21 cellular contexts compared by ENCODE assay signal in genomic region chr4:10354225-10354624, GRCh38.
DNase-seq lines count a peak whose midpoint lies in the region; ATAC-seq, FAIRE-seq and TF ChIP-seq lines count a peak whose summit lies in the region.
"Had no signal": no experiment of that assay in that cellular context is flagged by ENCODE, and none has a peak within 500 bp of the region (broad histone marks: within the 10 kb centered on the region; RNA-seq: fewer than 3 reads in every experiment).

No MANE protein-coding gene starts in this region.

- H3K9me3 ChIP-seq in K562 (replicated peaks; ENCODE audit: control insufficient read depth, insufficient read depth, low read depth, low read length) = no peaks in the 10 kb centered on the region
- H3K9me3 ChIP-seq in trophoblast cell (ENCODE audit: insufficient read depth, low read depth, low read length) = no peaks in the 10 kb centered on the region
- H3K9me3 ChIP-seq in smooth muscle cell (replicated peaks; ENCODE audit: low read depth) = peaks cover 3% of the 10 kb centered on the region
- H3K9me3 ChIP-seq: HAP-1, SJCRH30 had no signal

- no peak overlapping the region for H3K4me2 ChIP-seq in K562 (ENCODE audit: insufficient read depth, low read length)
- H3K4me2 ChIP-seq in trophoblast cell (ENCODE audit: low read length) = no peak overlapping the region
- no peak overlapping the region for H3K4me2 ChIP-seq in smooth muscle cell
- H3K4me2 ChIP-seq: KMS-11, PC-9 had no signal

- peak overlapping the region; percentile 18 for H2BK5ac ChIP-seq in trophoblast cell (ENCODE audit: low read depth, low read length, poor library complexity)

- H3K9me1 ChIP-seq in K562 (ENCODE audit: control insufficient read depth, insufficient read depth, low read length) = no peaks in the 10 kb centered on the region

- H4K91ac ChIP-seq in trophoblast cell (ENCODE audit: low read depth, low read length) = peak overlapping the region; percentile 91

- peak overlapping the region; percentile 99 for H2BK12ac ChIP-seq in trophoblast cell (ENCODE audit: low read length)

- H4K8ac ChIP-seq in trophoblast cell (ENCODE audit: low read depth, low read length) = no peak overlapping the region

- peaks cover 21% of the 10 kb centered on the region for H3K79me1 ChIP-seq in trophoblast cell (ENCODE audit: low read length)

- H3K4me3 Mint-ChIP-seq in activated T-cell treated with anti-CD3 and anti-CD28 coated beads, Interleukin-2, amount 50 U/mL, for 4 hours = no peak overlapping the region
- H3K4me3 Mint-ChIP-seq: CD8-positive, alpha-beta T cell had no signal

- BruUV-seq in K562 (replicated peaks; lab: Mats Ljungman, UMichigan) = no TSS peak

- H3K4me1 ChIP-seq in K562 (replicated peaks in 1 of 2; ENCODE audit: control insufficient read depth in 2 of 2, insufficient read depth in 2 of 2, low read length in 2 of 2) (peaks cover 5 to 6% of the 10 kb centered on the region in 2 experiments; a peak in 2 of 5 replicates), trophoblast cell (ENCODE audit: control insufficient read depth in 1 of 2, insufficient read depth in 2 of 2, low read length in 2 of 2) (peaks cover 7 to 15% of the 10 kb centered on the region in 2 experiments), smooth muscle cell (ENCODE audit: low read depth) (no peaks in the 10 kb centered on the region)
- H3K4me1 ChIP-seq: HAP-1 had no signal

- POLR2A ChIA-PET in K562 (lab: Yijun Ruan, JAX) = interaction anchor here (0.7 kb wide), 1 partner anchor 475 kb away, joined by 3 read pairs; no protein-coding TSS in a partner anchor

- peak overlapping the region; percentile 20 for H3K4ac ChIP-seq in trophoblast cell (ENCODE audit: low read depth, low read length)

- ATAC-seq in K562 = no peak; the same call in 1 of the 3 replicates
- no peak for ATAC-seq in activated T-cell treated with anti-CD3 and anti-CD28 coated beads, Interleukin-2, amount 50 U/mL, for 4 hours
- ATAC-seq: CD8-positive, alpha-beta T cell had no signal

- H2AFZ ChIP-seq in K562 (ENCODE audit: low read depth, low read length) (no peak overlapping the region), trophoblast cell (ENCODE audit: insufficient read depth, low read length, poor library complexity) (no peak overlapping the region), smooth muscle cell (ENCODE audit: low read depth) (no peak overlapping the region)
- H2AFZ ChIP-seq: GM23248, PC-9 had no signal

- no peak for TF ChIP-seq EP300 in K562 (IDR thresholded peaks at IDR 0.05; ENCODE audit: low read length)

- no peaks in the 10 kb centered on the region for H3K36me3 Mint-ChIP-seq in activated T-cell treated with anti-CD3 and anti-CD28 coated beads, Interleukin-2, amount 50 U/mL, for 4 hours (ENCODE audit: insufficient read depth)
- H3K36me3 Mint-ChIP-seq: CD8-positive, alpha-beta T cell had no signal

- DNase-seq in NCI-H2029 (lab: John Stamatoyannopoulos, UW) (peak; percentile 8), NCI-H2029 treated with DMSO at 0.1 percent for 48 hours (lab: John Stamatoyannopoulos, UW) (no peak), M059J (ENCODE audit: low read depth) (peak; percentile 19), K562 (ENCODE audit: extremely low read depth in 1 of 4, low spot score in 3 of 4) (no peak), trophoblast cell (no peak), smooth muscle cell (lab: John Stamatoyannopoulos, UW; ENCODE audit: unreplicated experiment) (no peak), retina (no peak)
- no peak for DNase-seq in activated T-cell treated with anti-CD3 and anti-CD28 coated beads, Interleukin-2, amount 50 U/mL, for 4 hours
- DNase-seq: Calu3; CD8-positive, alpha-beta T cell; GM23248; NCI-H1694 treated with DMSO at 0.1 percent for 48 hours; NCI-H2171 treated with DMSO at 0.1 percent for 48 hours; NCI-H524 had no signal

- no peaks in the 10 kb centered on the region for H3F3A ChIP-seq in smooth muscle cell (ENCODE audit: low read depth)

- H3K27ac ChIP-seq in K562 (ENCODE audit: extremely low read depth, low read depth, low read length) = no peak overlapping the region
- H3K27ac ChIP-seq in trophoblast cell (ENCODE audit: low read depth, low read length) = no peak overlapping the region
- no peak overlapping the region for H3K27ac ChIP-seq in smooth muscle cell (ENCODE audit: low read depth)
- H3K27ac ChIP-seq: GM23248, KMS-11, PC-9, SJCRH30 had no signal

- TF ChIP-seq CTCF in K562 (IDR thresholded peaks at IDR 0.05 in 2 of 3, conservative IDR thresholded peaks at IDR 0.05 in 1 of 3; ENCODE audit: insufficient read depth in 2 of 3, low read depth in 1 of 3, low read length in 3 of 3) (no peak), smooth muscle cell (IDR thresholded peaks at IDR 0.05; ENCODE audit: borderline replicate concordance, insufficient read depth, poor library complexity, severe bottlenecking) (no peak)

- H3K36me3 ChIP-seq in K562 (ENCODE audit: control insufficient read depth, insufficient read depth, low read length) (no peaks in the 10 kb centered on the region), trophoblast cell (ENCODE audit: control insufficient read depth in 1 of 2, insufficient read depth in 2 of 2, low read length in 2 of 2) (no peaks in the 10 kb centered on the region), smooth muscle cell (ENCODE audit: low read depth) (no peaks in the 10 kb centered on the region)
- H3K36me3 ChIP-seq: HAP-1, SJCRH30 had no signal

- 89% methylated on average over 2 of the region's 2 CpGs for WGBS in K562 (ENCODE audit: insufficient coverage, low coverage, missing lambda C conversion rate)
- WGBS in trophoblast cell (ENCODE audit: extremely low coverage, insufficient coverage, insufficient read length) = no CpG with 5 or more reads among the region's 2 CpGs
- 80% methylated on average over 2 of the region's 2 CpGs for WGBS in smooth muscle cell (ENCODE audit: low lambda C conversion rate)

- H2BK120ac ChIP-seq in trophoblast cell (ENCODE audit: insufficient read depth, low read length, poor library complexity) = peak overlapping the region; percentile 24

- no peak for TF ChIP-seq POLR2A in K562 (conservative IDR thresholded peaks at IDR 0.05)

- no peak overlapping the region for H3K23ac ChIP-seq in trophoblast cell (ENCODE audit: low read length)

- no peak for FAIRE-seq in K562 (lab: Jason Lieb, UNC)
- FAIRE-seq: A204.1, GM12891, GM19239 had no signal

- no peaks in the 10 kb centered on the region for H3K79me2 ChIP-seq in K562 (ENCODE audit: control insufficient read depth, insufficient read depth, low read length)
- no peaks in the 10 kb centered on the region for H3K79me2 ChIP-seq in trophoblast cell (ENCODE audit: control insufficient read depth, insufficient read depth, low read length, poor library complexity)
- no peaks in the 10 kb centered on the region for H3K79me2 ChIP-seq in smooth muscle cell (ENCODE audit: low read depth)

- H3K18ac ChIP-seq in trophoblast cell (ENCODE audit: low read length) = peak overlapping the region; percentile 91

- no peak overlapping the region for H3K4me3 ChIP-seq in K562
- no peak overlapping the region for H3K4me3 ChIP-seq in trophoblast cell (ENCODE audit: low read depth, low read length)
- no peak overlapping the region for H3K4me3 ChIP-seq in smooth muscle cell
- H3K4me3 ChIP-seq: GM23248, HAP-1, PC-9, SJCRH30 had no signal

- CTCF ChIA-PET in K562 (lab: Yijun Ruan, JAX; ENCODE audit: low intra/inter-chr PET ratio) = no interaction called here

- no peaks in the 10 kb centered on the region for H4K20me1 ChIP-seq in K562 (replicated peaks; ENCODE audit: control insufficient read depth, insufficient read depth, low read length)
- no peaks in the 10 kb centered on the region for H4K20me1 ChIP-seq in smooth muscle cell (ENCODE audit: low read depth)

- in situ Hi-C loops in K562 (cut with MboI) = no loop called here

- H3K27me3 Mint-ChIP-seq in activated T-cell treated with anti-CD3 and anti-CD28 coated beads, Interleukin-2, amount 50 U/mL, for 4 hours (ENCODE audit: low read depth) = peaks cover 5% of the 10 kb centered on the region

- H3K14ac ChIP-seq in trophoblast cell (ENCODE audit: low read length) = peak overlapping the region; percentile 73

- peak overlapping the region; percentile 73 for H2AK5ac ChIP-seq in trophoblast cell (ENCODE audit: low read length)

- no peak overlapping the region for H4K12ac ChIP-seq in trophoblast cell (ENCODE audit: low read depth, low read length)

- H3K9me3 Mint-ChIP-seq in activated T-cell treated with anti-CD3 and anti-CD28 coated beads, Interleukin-2, amount 50 U/mL, for 4 hours = no peaks in the 10 kb centered on the region
- H3K9me3 Mint-ChIP-seq: CD8-positive, alpha-beta T cell had no signal

- H3K27me3 ChIP-seq in K562 (ENCODE audit: control insufficient read depth in 2 of 2, insufficient read depth in 2 of 2, low read length in 2 of 2) = no peaks in the 10 kb centered on the region
- H3K27me3 ChIP-seq in trophoblast cell (ENCODE audit: insufficient read depth, low read length) = no peaks in the 10 kb centered on the region
- peaks cover 21% of the 10 kb centered on the region for H3K27me3 ChIP-seq in smooth muscle cell (ENCODE audit: low read depth)

- TF ChIP-seq RAD21 in K562 (CRISPR knock-in tag; conservative IDR thresholded peaks at IDR 0.05 in 1 of 2, IDR thresholded peaks at IDR 0.05 in 1 of 2) = no peak

- H3K9ac ChIP-seq in K562 (ENCODE audit: insufficient read depth in 1 of 2, low read depth in 2 of 2, low read length in 2 of 2) (no peak overlapping the region), trophoblast cell (ENCODE audit: low read length) (no peak overlapping the region), smooth muscle cell (ENCODE audit: low read depth) (no peak overlapping the region)
- H3K9ac ChIP-seq: GM23248, KMS-11 had no signal

- no peaks in the 10 kb centered on the region for H3K4me1 Mint-ChIP-seq in activated T-cell treated with anti-CD3 and anti-CD28 coated beads, Interleukin-2, amount 50 U/mL, for 4 hours (ENCODE audit: low read depth)

- intact Hi-C loops in K562 (cut with micrococcal nuclease) = no loop called here

TF ChIP-seq in K562, 482 proteins besides CTCF, POLR2A, EP300 and RAD21:
- TF ChIP-seq NFIC (IDR thresholded peaks at IDR 0.05) = peak; percentile 69
- no peak for TF ChIP-seq KHSRP (IDR thresholded peaks at IDR 0.05)
TF ChIP-seq in K562: peak in this region for 1.

Comparison
In these comparisons a context has a peak if more than half of its experiments do, and no peak if none do; other contexts are left out.
1. DNase-seq: peak in NCI-H2029 (single experiment) and M059J (single experiment); none in NCI-H2029 treated with DMSO at 0.1 percent for 48 hours (single experiment), K562 (0 of 4), trophoblast cell (0 of 2), activated T-cell treated with anti-CD3 and anti-CD28 coated beads, Interleukin-2, amount 50 U/mL, for 4 hours (single experiment), smooth muscle cell (single experiment) and retina (single experiment).